In the genomic region with DNA sequence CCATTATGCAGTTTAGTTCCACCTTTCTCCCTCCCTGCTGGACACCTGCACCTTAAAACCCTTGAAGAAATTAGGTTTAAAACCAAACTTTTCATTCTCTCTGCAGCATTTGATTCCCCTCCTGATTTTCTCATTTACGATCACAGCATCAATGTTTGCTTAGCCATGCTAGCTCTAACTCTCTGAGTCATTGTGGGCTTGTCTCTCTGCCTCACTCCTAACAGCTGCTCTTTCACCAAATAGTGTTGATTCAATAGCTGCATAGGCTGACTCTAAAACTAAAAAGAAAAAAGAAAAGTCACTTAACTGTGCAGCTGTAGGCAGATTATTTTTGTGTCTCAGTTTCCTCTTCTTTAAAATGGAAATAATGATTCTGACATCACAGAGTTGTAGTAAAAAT, we compare ENCODE assay signal across 1 cellular context.
TF ChIP-seq lines count a peak whose summit lies in the region.

No MANE protein-coding gene starts in this region.

TF ChIP-seq in WTC11, 78 proteins besides CTCF, POLR2A, EP300 and RAD21 (continued from another document):
- TF ChIP-seq, protein P1, sequence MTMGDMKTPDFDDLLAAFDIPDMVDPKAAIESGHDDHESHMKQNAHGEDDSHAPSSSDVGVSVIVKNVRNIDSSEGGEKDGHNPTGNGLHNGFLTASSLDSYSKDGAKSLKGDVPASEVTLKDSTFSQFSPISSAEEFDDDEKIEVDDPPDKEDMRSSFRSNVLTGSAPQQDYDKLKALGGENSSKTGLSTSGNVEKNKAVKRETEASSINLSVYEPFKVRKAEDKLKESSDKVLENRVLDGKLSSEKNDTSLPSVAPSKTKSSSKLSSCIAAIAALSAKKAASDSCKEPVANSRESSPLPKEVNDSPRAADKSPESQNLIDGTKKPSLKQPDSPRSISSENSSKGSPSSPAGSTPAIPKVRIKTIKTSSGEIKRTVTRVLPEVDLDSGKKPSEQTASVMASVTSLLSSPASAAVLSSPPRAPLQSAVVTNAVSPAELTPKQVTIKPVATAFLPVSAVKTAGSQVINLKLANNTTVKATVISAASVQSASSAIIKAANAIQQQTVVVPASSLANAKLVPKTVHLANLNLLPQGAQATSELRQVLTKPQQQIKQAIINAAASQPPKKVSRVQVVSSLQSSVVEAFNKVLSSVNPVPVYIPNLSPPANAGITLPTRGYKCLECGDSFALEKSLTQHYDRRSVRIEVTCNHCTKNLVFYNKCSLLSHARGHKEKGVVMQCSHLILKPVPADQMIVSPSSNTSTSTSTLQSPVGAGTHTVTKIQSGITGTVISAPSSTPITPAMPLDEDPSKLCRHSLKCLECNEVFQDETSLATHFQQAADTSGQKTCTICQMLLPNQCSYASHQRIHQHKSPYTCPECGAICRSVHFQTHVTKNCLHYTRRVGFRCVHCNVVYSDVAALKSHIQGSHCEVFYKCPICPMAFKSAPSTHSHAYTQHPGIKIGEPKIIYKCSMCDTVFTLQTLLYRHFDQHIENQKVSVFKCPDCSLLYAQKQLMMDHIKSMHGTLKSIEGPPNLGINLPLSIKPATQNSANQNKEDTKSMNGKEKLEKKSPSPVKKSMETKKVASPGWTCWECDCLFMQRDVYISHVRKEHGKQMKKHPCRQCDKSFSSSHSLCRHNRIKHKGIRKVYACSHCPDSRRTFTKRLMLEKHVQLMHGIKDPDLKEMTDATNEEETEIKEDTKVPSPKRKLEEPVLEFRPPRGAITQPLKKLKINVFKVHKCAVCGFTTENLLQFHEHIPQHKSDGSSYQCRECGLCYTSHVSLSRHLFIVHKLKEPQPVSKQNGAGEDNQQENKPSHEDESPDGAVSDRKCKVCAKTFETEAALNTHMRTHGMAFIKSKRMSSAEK (CRISPR knock-in tag; IDR thresholded peaks at IDR 0.05; ENCODE audit: borderline replicate concordance), result no peak
- no peak for TF ChIP-seq ZBTB21 (CRISPR knock-in tag; IDR thresholded peaks at IDR 0.05; ENCODE audit: borderline replicate concordance)
- TF ChIP-seq GRHL2 (CRISPR knock-in tag; IDR thresholded peaks at IDR 0.05; ENCODE audit: insufficient replicate concordance, severe bottlenecking), result no peak
- TF ChIP-seq TEAD4 (CRISPR knock-in tag; IDR thresholded peaks at IDR 0.05), result no peak
TF ChIP-seq in WTC11: peak in this region for 0.
